Comparison of ENCODE assay signal across 8 cellular contexts in the genomic region with DNA sequence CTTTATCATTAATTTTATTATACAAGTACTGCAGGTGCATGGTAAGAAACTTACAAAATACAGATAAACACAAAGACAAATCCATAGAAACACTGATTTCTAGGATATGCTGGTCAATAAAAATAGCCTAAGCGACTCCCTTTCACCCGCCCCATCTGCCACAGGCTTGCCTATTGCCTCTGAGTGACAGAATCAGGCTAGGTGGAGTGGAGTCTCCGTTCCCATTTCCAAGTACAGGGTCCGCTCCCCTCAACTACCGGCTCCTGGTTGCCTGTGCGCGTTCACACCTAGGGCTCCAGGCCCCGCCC. TPM values are rescaled to one million over a fixed set of nuclear protein-coding genes. Genes with fewer than 3 reads are reported as not detected.
DNase-seq lines count a peak whose midpoint lies in the region; ATAC-seq, FAIRE-seq and TF ChIP-seq lines count a peak whose summit lies in the region.

No MANE protein-coding gene starts in this region.

- in situ Hi-C loops in GM12878 (cut with MboI), result no loop called here

- TF ChIP-seq POLR2A in GM12878 (IDR thresholded peaks at IDR 0.05; ENCODE audit: low read depth, low read length) (no peak), upper lobe of left lung (IDR thresholded peaks at IDR 0.05) (no peak)

- peaks cover 34% of the 10 kb centered on the region for H3K79me2 ChIP-seq in GM12878 (ENCODE audit: control insufficient read depth, insufficient read depth, low read length)

- 1% methylated on average over 8 of the region's 8 CpGs for WGBS in GM12878 (ENCODE audit: insufficient coverage, insufficient replicate concordance, low lambda C conversion rate, missing lambda C conversion rate)
- 7 to 9% methylated on average over 8 of the region's 8 CpGs for WGBS in lung, 2 donors
- 12 to 15% methylated on average over 7 to 8 of the region's 8 CpGs for WGBS in upper lobe of left lung, 2 donors

- H3K27ac Mint-ChIP-seq in activated naive CD4-positive, alpha-beta T cell treated with anti-CD3 and anti-CD28 coated beads, Interleukin-2, amount 10 ng/mL, durations not matched to agents 7 days and 5 days, result peak overlapping the region; percentile 98

- H3K36me3 ChIP-seq in GM12878 (ENCODE audit: control insufficient read depth in 2 of 2, insufficient read depth in 2 of 2, low read length in 1 of 2), result 0 out of 4 replicates have a peak, but pooled peaks cover 0 to 4% of the 10 kb centered on the region in 2 experiments
- H3K36me3 ChIP-seq in lung (ENCODE audit: control insufficient read depth in 2 of 2, insufficient read depth in 2 of 2, low read length in 2 of 2), result no peaks in the 10 kb centered on the region
- H3K36me3 ChIP-seq in upper lobe of left lung, result peaks cover 0 to 4% (median 0%) of the 10 kb centered on the region in 4 donors

- CTCF ChIA-PET in activated naive CD4-positive, alpha-beta T cell treated with anti-CD3 and anti-CD28 coated beads, Interleukin-2, amount 10 ng/mL, durations not matched to agents 7 days and 5 days (lab: Charles Lee), result interaction anchor here (1.3 to 1.7 kb wide), 2 partner anchors 10 to 82 kb away, joined by 3 to 5 read pairs; no protein-coding TSS in a partner anchor
- CTCF ChIA-PET in GM12878 (lab: Yijun Ruan, JAX), result interaction anchor here (1.0 to 4.6 kb wide), 3 partner anchors 18 to 44 kb away, joined by 3 to 21 read pairs (median 4); no protein-coding TSS in a partner anchor

- H3K9me3 ChIP-seq in GM12878 (replicated peaks; ENCODE audit: control insufficient read depth, insufficient read depth, low read length) (no peaks in the 10 kb centered on the region), lung (ENCODE audit: control insufficient read depth in 2 of 2, insufficient read depth in 1 of 2, low read length in 1 of 2) (no peaks in the 10 kb centered on the region), upper lobe of left lung (no peaks in the 10 kb centered on the region)

- peak overlapping the region; percentile 51 for H3K4me2 ChIP-seq in GM12878 (ENCODE audit: control insufficient read depth, insufficient read depth)

- no peaks in the 10 kb centered on the region for H4K20me1 ChIP-seq in GM12878 (ENCODE audit: control insufficient read depth, insufficient read depth)

- no peak for TF ChIP-seq RAD21 in GM12878 (IDR thresholded peaks at IDR 0.05; ENCODE audit: insufficient read depth, low read depth, low read length)

- H3K4me1 Mint-ChIP-seq in activated naive CD4-positive, alpha-beta T cell treated with anti-CD3 and anti-CD28 coated beads, Interleukin-2, amount 10 ng/mL, durations not matched to agents 7 days and 5 days, result peaks cover 58% of the 10 kb centered on the region

- H3K4me3 ChIP-seq in GM12878, result peak overlapping the region; percentile 77
- peak overlapping the region; percentile 98 for H3K4me3 ChIP-seq in lung
- peak overlapping the region; percentile 70 to 89 (median 80) for H3K4me3 ChIP-seq in upper lobe of left lung

- TF ChIP-seq CTCF in GM12878 (IDR thresholded peaks at IDR 0.05 in 2 of 3, conservative IDR thresholded peaks at IDR 0.05 in 1 of 3; ENCODE audit: control insufficient read depth in 2 of 3, extremely low read depth in 1 of 3, insufficient read depth in 1 of 3, low read depth in 3 of 3, low read length in 3 of 3) (no peak), lung (IDR thresholded peaks at IDR 0.05; ENCODE audit: control extremely low read depth, extremely low read depth) (no peak), upper lobe of left lung (IDR thresholded peaks at IDR 0.05) (no peak)

- H3K27me3 Mint-ChIP-seq in activated naive CD4-positive, alpha-beta T cell treated with anti-CD3 and anti-CD28 coated beads, Interleukin-2, amount 10 ng/mL, durations not matched to agents 7 days and 5 days, result no peaks in the 10 kb centered on the region

- H3K9ac ChIP-seq in GM12878 (ENCODE audit: control insufficient read depth, insufficient read depth, low read length), result peak overlapping the region; percentile 85

- ATAC-seq in GM12878 (no peak), lung (ENCODE audit: insufficient read depth, low FRiP score) (no peak), upper lobe of left lung (ENCODE audit: low FRiP score in 2 of 2) (no peak), GM18870 (IDR thresholded peaks at IDR 0.05; ENCODE audit: unreplicated experiment) (no peak)

- peak overlapping the region; percentile 97 for H2AFZ ChIP-seq in GM12878 (ENCODE audit: control insufficient read depth, low read depth, low read length)

- BruUV-seq in GM12878 (replicated peaks; lab: Mats Ljungman, UMichigan), result no TSS peak

- H3K9me3 Mint-ChIP-seq in activated naive CD4-positive, alpha-beta T cell treated with anti-CD3 and anti-CD28 coated beads, Interleukin-2, amount 10 ng/mL, durations not matched to agents 7 days and 5 days, result peaks cover 2% of the 10 kb centered on the region

- H3K4me3 Mint-ChIP-seq in activated naive CD4-positive, alpha-beta T cell treated with anti-CD3 and anti-CD28 coated beads, Interleukin-2, amount 10 ng/mL, durations not matched to agents 7 days and 5 days, result peak overlapping the region; percentile 94

- no peak for DNase-seq in activated naive CD4-positive, alpha-beta T cell treated with anti-CD3 and anti-CD28 coated beads, Interleukin-2, amount 10 ng/mL, durations not matched to agents 7 days and 5 days
- no peak for DNase-seq in activated naive CD4-positive, alpha-beta T cell treated with Interleukin-2 at 50 U/mL for 16 hours
- DNase-seq in GM12878 (ENCODE audit: low read depth, low spot score), result no peak
- no peak for DNase-seq in lung (ENCODE audit: low spot score)
- no peak for DNase-seq in upper lobe of left lung
- no peak for DNase-seq in glomerular visceral epithelial cell (ENCODE audit: extremely low spot score)
- DNase-seq in D341Med (ENCODE audit: low spot score), result no peak

- peaks cover 26% of the 10 kb centered on the region for H3K36me3 Mint-ChIP-seq in activated naive CD4-positive, alpha-beta T cell treated with anti-CD3 and anti-CD28 coated beads, Interleukin-2, amount 10 ng/mL, durations not matched to agents 7 days and 5 days

- H3K27ac ChIP-seq in GM12878 (ENCODE audit: control insufficient read depth, insufficient read depth), result peak overlapping the region; percentile 86
- peak overlapping the region; percentile 96 to 99 for H3K27ac ChIP-seq in lung (ENCODE audit: low read depth in 1 of 2, low read length in 1 of 2)
- peak overlapping the region; percentile 91 to 97 (median 93) for H3K27ac ChIP-seq in upper lobe of left lung

- peaks cover 11% of the 10 kb centered on the region for H3K4me1 ChIP-seq in GM12878 (ENCODE audit: control insufficient read depth, insufficient read depth, low read length)
- peaks cover 10 to 17% of the 10 kb centered on the region in 2 donors for H3K4me1 ChIP-seq in lung (ENCODE audit: control insufficient read depth in 2 of 2, insufficient read depth in 2 of 2, low read length in 2 of 2)
- H3K4me1 ChIP-seq in upper lobe of left lung, result peaks cover 25 to 44% (median 30%) of the 10 kb centered on the region in 4 donors

- H3K27me3 ChIP-seq in GM12878 (replicated peaks in 1 of 2; ENCODE audit: control insufficient read depth in 2 of 2, insufficient read depth in 2 of 2, low read length in 1 of 2) (no peaks in the 10 kb centered on the region), lung (ENCODE audit: control insufficient read depth, insufficient read depth) (no peaks in the 10 kb centered on the region), upper lobe of left lung (no peaks in the 10 kb centered on the region)

- POLR2A ChIA-PET in GM12878 (lab: Charles Lee), result interaction anchor here (1.5 kb wide), 1 partner anchor 23 kb away, joined by 5 read pairs; no protein-coding TSS in a partner anchor

- TF ChIP-seq EP300 in GM12878 (IDR thresholded peaks at IDR 0.05; ENCODE audit: borderline replicate concordance in 1 of 2, control insufficient read depth in 1 of 2, low read depth in 2 of 2, low read length in 2 of 2) (no peak), upper lobe of left lung (IDR thresholded peaks at IDR 0.05) (no peak)

- RAD21 ChIA-PET in GM12878 (lab: Charles Lee; ENCODE audit: unreplicated experiment), result interaction anchor here (1.6 to 2.3 kb wide), 2 partner anchors 43 to 273 kb away, joined by 5 to 9 read pairs; no protein-coding TSS in a partner anchor

- SMC1A ChIA-PET in GM12878 (lab: Charles Lee; ENCODE audit: uncharacterized antibody, unreplicated experiment), result interaction anchor here (0.8 to 1.3 kb wide), 6 partner anchors 14 to 273 kb away, joined by 3 read pairs; no protein-coding TSS in a partner anchor

- intact Hi-C loops in GM12878 (cut with micrococcal nuclease; ENCODE audit: unreplicated experiment), result loop anchor here (5.0 kb wide), 1 partner anchor 198 kb away; a partner anchor contains a TSS

- no peak for FAIRE-seq in GM12878 (lab: Jason Lieb, UNC)

RNA-seq across cellular contexts. Expression of a gene that starts 0.2 kb away (rescaled TPM):
- total RNA-seq in GM12878 (2013; cell fraction: nucleolus; rRNA removed), result 425 and 429 TPM in 2 replicates
- total RNA-seq in GM12878 (2014; rRNA removed), result 38.8 and 48.0 TPM in 2 replicates
- total RNA-seq in GM12878 (2014; rRNA removed; fragmentation: Illumina TruSeq; extraction: Trizol), result 33.9 and 35.9 TPM in 2 replicates
- 63.2 and 77.1 TPM in 2 replicates for total RNA-seq in GM12878 (2021)
- 44.7 TPM for polyA plus RNA-seq in GM12878 (2011; ENCODE audit: low read depth)
- 22.3 and 46.4 TPM in 2 replicates for polyA plus RNA-seq in GM12878 (2011; rRNA removed)
- polyA plus RNA-seq in GM12878 (2011; cell fraction: cytosol; rRNA removed), result 19.8 and 23.8 TPM in 2 replicates
- polyA plus RNA-seq in GM12878 (2011; cell fraction: nucleus; rRNA removed), result 174 and 205 TPM in 2 replicates
- 40.4 and 56.2 TPM in 2 replicates for polyA plus RNA-seq in GM12878 (2012)
- 17.2 and 38.1 TPM in 2 replicates for polyA plus RNA-seq in GM12878 (2014; fragmentation: Illumina TruSeq; extraction: Trizol)
- polyA plus RNA-seq in GM12878 (2014; fragmentation: Nextera tagmentation; extraction: Ambion mirVana), result 10 to 100 TPM in 1 of 2 experiments, 1 to 10 TPM in 1; 8.6 to 22.9 TPM
- polyA plus RNA-seq in GM12878 (2014; rRNA removed), result 39.4 and 57.5 TPM in 2 replicates
- polyA plus RNA-seq in GM12878 (2016; fragmentation: Nextera tagmentation; extraction: Ambion mirVana), result 10 to 100 TPM; 30.2 to 36.7 TPM
- polyA minus RNA-seq in GM12878 (2011; rRNA and poly(A)+ RNA removed), result 46.2 and 66.6 TPM in 2 replicates
- polyA minus RNA-seq in GM12878 (2011; cell fraction: cytosol; rRNA and poly(A)+ RNA removed), result 19.8 and 27.6 TPM in 2 replicates
- 68.5 and 127 TPM in 2 replicates for polyA minus RNA-seq in GM12878 (2011; cell fraction: nucleus; rRNA and poly(A)+ RNA removed)
- 100 to 1,000 TPM in 1 of 2 donors, 10 to 100 TPM in 1; 80.3 to 117 TPM for total RNA-seq in lung
- 100 to 1,000 TPM in 1 of 2 donors, 10 to 100 TPM in 1; 49.9 to 102 TPM for polyA plus RNA-seq in lung
- 100 to 1,000 TPM in 2 of 6 donors, 10 to 100 TPM in 4; 68.1 to 307 (median 91.5) TPM for total RNA-seq in upper lobe of left lung

RNA-seq across cellular contexts. Expression of a gene that starts 1.7 kb away (rescaled TPM):
- total RNA-seq in GM12878 (2013; cell fraction: nucleolus; rRNA removed), result 59.2 and 63.8 TPM in 2 replicates
- total RNA-seq in GM12878 (2014; rRNA removed), result 49.3 and 50.3 TPM in 2 replicates
- total RNA-seq in GM12878 (2014; rRNA removed; fragmentation: Illumina TruSeq; extraction: Trizol), result 29.7 and 34.5 TPM in 2 replicates
- total RNA-seq in GM12878 (2021), result 39.0 and 43.4 TPM in 2 replicates
- 13.9 TPM for polyA plus RNA-seq in GM12878 (2011; ENCODE audit: low read depth)
- polyA plus RNA-seq in GM12878 (2011; rRNA removed), result 40.5 and 61.2 TPM in 2 replicates
- polyA plus RNA-seq in GM12878 (2011; cell fraction: cytosol; rRNA removed), result 78.9 and 84.0 TPM in 2 replicates
- 55.0 and 55.5 TPM in 2 replicates for polyA plus RNA-seq in GM12878 (2011; cell fraction: nucleus; rRNA removed)
- 26.1 and 30.8 TPM in 2 replicates for polyA plus RNA-seq in GM12878 (2012)
- 22.3 and 34.9 TPM in 2 replicates for polyA plus RNA-seq in GM12878 (2014; fragmentation: Illumina TruSeq; extraction: Trizol)
- polyA plus RNA-seq in GM12878 (2014; fragmentation: Nextera tagmentation; extraction: Ambion mirVana), result 10 to 100 TPM; 23.6 to 24.0 TPM
- 43.6 and 48.9 TPM in 2 replicates for polyA plus RNA-seq in GM12878 (2014; rRNA removed)
- polyA plus RNA-seq in GM12878 (2016; fragmentation: Nextera tagmentation; extraction: Ambion mirVana), result 10 to 100 TPM; 41.1 to 49.1 TPM
- polyA minus RNA-seq in GM12878 (2011; rRNA and poly(A)+ RNA removed), result 42.5 and 77.0 TPM in 2 replicates
- 21.8 and 27.0 TPM in 2 replicates for polyA minus RNA-seq in GM12878 (2011; cell fraction: cytosol; rRNA and poly(A)+ RNA removed)
- 21.3 and 39.5 TPM in 2 replicates for polyA minus RNA-seq in GM12878 (2011; cell fraction: nucleus; rRNA and poly(A)+ RNA removed)
- total RNA-seq in lung, result 10 to 100 TPM; 20.8 to 26.0 TPM
- 10 to 100 TPM; 12.0 to 26.8 TPM for polyA plus RNA-seq in lung
- total RNA-seq in upper lobe of left lung, result 10 to 100 TPM; 17.6 to 39.8 (median 23.6) TPM
